Comparison of ENCODE assay signal across 1 cellular context in the genomic region with DNA sequence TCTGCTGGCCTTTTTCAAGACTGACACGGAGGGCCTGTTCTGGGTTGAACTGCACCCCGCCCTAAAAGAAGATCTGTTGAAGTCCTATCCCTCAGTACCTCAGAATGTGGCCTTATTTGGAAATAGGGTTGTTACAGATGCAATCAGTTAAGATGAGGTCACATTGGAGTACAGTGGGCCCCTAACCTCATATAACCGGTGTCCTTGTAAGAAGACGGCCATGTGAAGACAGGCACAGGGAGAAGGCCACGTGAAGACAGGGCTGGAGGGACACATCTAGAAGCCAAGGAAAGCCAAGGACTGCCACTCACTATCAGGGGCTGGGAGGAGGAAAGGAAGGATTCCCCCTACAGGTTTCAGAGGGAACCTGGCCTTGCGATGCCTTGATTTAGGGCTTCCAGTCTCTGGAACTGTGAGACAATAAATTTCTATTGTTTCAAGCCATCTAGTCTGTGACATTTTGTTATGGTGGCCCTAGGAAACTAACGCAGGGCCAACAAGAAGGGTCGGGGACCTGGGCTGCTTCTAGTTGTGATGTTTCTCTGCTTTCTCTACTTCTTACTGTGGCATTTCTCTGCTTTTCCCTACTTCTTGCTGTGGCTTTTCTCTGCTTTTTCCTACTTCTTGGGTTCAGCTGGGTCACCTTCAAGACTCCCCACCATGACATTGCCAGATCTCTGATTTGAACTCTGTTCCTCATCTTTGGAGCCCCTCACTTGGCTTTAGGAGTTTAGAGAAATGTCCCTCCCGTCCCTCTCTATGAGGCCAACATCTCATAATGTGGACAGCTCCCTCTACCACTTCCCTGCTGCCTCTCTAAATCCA.
TF ChIP-seq lines count a peak whose summit lies in the region.

No MANE protein-coding gene starts in this region.

TF ChIP-seq in K562, 482 proteins besides CTCF, POLR2A, EP300 and RAD21 (continued from another document and continues in another):
- TF ChIP-seq, protein P1, sequence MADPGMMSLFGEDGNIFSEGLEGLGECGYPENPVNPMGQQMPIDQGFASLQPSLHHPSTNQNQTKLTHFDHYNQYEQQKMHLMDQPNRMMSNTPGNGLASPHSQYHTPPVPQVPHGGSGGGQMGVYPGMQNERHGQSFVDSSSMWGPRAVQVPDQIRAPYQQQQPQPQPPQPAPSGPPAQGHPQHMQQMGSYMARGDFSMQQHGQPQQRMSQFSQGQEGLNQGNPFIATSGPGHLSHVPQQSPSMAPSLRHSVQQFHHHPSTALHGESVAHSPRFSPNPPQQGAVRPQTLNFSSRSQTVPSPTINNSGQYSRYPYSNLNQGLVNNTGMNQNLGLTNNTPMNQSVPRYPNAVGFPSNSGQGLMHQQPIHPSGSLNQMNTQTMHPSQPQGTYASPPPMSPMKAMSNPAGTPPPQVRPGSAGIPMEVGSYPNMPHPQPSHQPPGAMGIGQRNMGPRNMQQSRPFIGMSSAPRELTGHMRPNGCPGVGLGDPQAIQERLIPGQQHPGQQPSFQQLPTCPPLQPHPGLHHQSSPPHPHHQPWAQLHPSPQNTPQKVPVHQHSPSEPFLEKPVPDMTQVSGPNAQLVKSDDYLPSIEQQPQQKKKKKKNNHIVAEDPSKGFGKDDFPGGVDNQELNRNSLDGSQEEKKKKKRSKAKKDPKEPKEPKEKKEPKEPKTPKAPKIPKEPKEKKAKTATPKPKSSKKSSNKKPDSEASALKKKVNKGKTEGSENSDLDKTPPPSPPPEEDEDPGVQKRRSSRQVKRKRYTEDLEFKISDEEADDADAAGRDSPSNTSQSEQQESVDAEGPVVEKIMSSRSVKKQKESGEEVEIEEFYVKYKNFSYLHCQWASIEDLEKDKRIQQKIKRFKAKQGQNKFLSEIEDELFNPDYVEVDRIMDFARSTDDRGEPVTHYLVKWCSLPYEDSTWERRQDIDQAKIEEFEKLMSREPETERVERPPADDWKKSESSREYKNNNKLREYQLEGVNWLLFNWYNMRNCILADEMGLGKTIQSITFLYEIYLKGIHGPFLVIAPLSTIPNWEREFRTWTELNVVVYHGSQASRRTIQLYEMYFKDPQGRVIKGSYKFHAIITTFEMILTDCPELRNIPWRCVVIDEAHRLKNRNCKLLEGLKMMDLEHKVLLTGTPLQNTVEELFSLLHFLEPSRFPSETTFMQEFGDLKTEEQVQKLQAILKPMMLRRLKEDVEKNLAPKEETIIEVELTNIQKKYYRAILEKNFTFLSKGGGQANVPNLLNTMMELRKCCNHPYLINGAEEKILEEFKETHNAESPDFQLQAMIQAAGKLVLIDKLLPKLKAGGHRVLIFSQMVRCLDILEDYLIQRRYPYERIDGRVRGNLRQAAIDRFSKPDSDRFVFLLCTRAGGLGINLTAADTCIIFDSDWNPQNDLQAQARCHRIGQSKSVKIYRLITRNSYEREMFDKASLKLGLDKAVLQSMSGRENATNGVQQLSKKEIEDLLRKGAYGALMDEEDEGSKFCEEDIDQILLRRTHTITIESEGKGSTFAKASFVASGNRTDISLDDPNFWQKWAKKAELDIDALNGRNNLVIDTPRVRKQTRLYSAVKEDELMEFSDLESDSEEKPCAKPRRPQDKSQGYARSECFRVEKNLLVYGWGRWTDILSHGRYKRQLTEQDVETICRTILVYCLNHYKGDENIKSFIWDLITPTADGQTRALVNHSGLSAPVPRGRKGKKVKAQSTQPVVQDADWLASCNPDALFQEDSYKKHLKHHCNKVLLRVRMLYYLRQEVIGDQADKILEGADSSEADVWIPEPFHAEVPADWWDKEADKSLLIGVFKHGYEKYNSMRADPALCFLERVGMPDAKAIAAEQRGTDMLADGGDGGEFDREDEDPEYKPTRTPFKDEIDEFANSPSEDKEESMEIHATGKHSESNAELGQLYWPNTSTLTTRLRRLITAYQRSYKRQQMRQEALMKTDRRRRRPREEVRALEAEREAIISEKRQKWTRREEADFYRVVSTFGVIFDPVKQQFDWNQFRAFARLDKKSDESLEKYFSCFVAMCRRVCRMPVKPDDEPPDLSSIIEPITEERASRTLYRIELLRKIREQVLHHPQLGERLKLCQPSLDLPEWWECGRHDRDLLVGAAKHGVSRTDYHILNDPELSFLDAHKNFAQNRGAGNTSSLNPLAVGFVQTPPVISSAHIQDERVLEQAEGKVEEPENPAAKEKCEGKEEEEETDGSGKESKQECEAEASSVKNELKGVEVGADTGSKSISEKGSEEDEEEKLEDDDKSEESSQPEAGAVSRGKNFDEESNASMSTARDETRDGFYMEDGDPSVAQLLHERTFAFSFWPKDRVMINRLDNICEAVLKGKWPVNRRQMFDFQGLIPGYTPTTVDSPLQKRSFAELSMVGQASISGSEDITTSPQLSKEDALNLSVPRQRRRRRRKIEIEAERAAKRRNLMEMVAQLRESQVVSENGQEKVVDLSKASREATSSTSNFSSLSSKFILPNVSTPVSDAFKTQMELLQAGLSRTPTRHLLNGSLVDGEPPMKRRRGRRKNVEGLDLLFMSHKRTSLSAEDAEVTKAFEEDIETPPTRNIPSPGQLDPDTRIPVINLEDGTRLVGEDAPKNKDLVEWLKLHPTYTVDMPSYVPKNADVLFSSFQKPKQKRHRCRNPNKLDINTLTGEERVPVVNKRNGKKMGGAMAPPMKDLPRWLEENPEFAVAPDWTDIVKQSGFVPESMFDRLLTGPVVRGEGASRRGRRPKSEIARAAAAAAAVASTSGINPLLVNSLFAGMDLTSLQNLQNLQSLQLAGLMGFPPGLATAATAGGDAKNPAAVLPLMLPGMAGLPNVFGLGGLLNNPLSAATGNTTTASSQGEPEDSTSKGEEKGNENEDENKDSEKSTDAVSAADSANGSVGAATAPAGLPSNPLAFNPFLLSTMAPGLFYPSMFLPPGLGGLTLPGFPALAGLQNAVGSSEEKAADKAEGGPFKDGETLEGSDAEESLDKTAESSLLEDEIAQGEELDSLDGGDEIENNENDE (IDR thresholded peaks at IDR 0.05; ENCODE audit: low read depth, low read length), result no peak
- TF ChIP-seq ELF4 (CRISPR knock-in tag; IDR thresholded peaks at IDR 0.05) (peak; percentile 71), MIER1 (IDR thresholded peaks at IDR 0.05; ENCODE audit: low read depth) (no peak), FUS (optimal IDR thresholded peaks at IDR 0.05; ENCODE audit: low read depth, low read length) (no peak), CHD4 (IDR thresholded peaks at IDR 0.05; ENCODE audit: insufficient read depth, insufficient replicate concordance, low read depth, low read length, poor library complexity, severe bottlenecking) (no peak), SMAD1 (IDR thresholded peaks at IDR 0.05; ENCODE audit: low read depth, low read length, partially characterized antibody) (no peak), ETV5 (CRISPR knock-in tag; IDR thresholded peaks at IDR 0.05; ENCODE audit: low read depth) (no peak), ZNF778 (CRISPR knock-in tag; IDR thresholded peaks at IDR 0.05) (no peak), ZNF239 (CRISPR knock-in tag; IDR thresholded peaks at IDR 0.05) (no peak; the same call in 1 of the 2 replicates), PHF8 (IDR thresholded peaks at IDR 0.05; ENCODE audit: borderline replicate concordance, low read length) (peak; percentile 6; the same call in 1 of the 2 replicates), CTBP1 (IDR thresholded peaks at IDR 0.05; ENCODE audit: borderline replicate concordance) (peak; percentile 38; the same call in 1 of the 2 replicates), ZNF347 (CRISPR knock-in tag; IDR thresholded peaks at IDR 0.05; ENCODE audit: low read depth) (no peak), POLR2G (IDR thresholded peaks at IDR 0.05; ENCODE audit: low read depth, low read length) (no peak), CBX2 (IDR thresholded peaks at IDR 0.05; ENCODE audit: insufficient read depth, low read length, poor library complexity, severe bottlenecking) (no peak), NR2C2 (CRISPR knock-in tag; IDR thresholded peaks at IDR 0.05) (no peak), NR2C2 (tag; IDR thresholded peaks at IDR 0.05) (peak; percentile 77), CCAR2 (IDR thresholded peaks at IDR 0.05; ENCODE audit: low read depth, low read length) (no peak), ZNF140 (CRISPR knock-in tag; IDR thresholded peaks at IDR 0.05) (no peak), KDM5B (IDR thresholded peaks at IDR 0.05; ENCODE audit: insufficient replicate concordance, low read depth, low read length) (no peak), JUN (IDR thresholded peaks at IDR 0.05; ENCODE audit: borderline replicate concordance, low read depth, low read length) (peak; percentile 84), JUN (CRISPR knock-in tag; IDR thresholded peaks at IDR 0.05; ENCODE audit: borderline replicate concordance) (no peak), HCFC1 (IDR thresholded peaks at IDR 0.05; ENCODE audit: low read depth, low read length) (no peak), POLR2AphosphoS5 (IDR thresholded peaks at IDR 0.05; ENCODE audit: control insufficient read depth, insufficient read depth, low read depth, low read length) (0 out of 2 replicates have a peak, but pooled peaks have one; percentile 25), HES1 (IDR thresholded peaks at IDR 0.05; ENCODE audit: low read depth) (no peak), TCF7 (IDR thresholded peaks at IDR 0.05; ENCODE audit: borderline replicate concordance) (no peak), ZNF785 (CRISPR knock-in tag; IDR thresholded peaks at IDR 0.05) (no peak), BRF1 (IDR thresholded peaks at IDR 0.05; ENCODE audit: borderline replicate concordance, extremely low read depth, insufficient read length) (no peak), STAT5B (CRISPR knock-in tag; IDR thresholded peaks at IDR 0.05) (no peak), NR3C1 (CRISPR knock-in tag; IDR thresholded peaks at IDR 0.05) (no peak), ETV1 (tag; conservative IDR thresholded peaks at IDR 0.05; ENCODE audit: low read depth) (peak; percentile 59; the same call in 1 of the 2 replicates), HBP1 (CRISPR knock-in tag; IDR thresholded peaks at IDR 0.05) (peak; percentile 67), IFI16 (CRISPR knock-in tag; IDR thresholded peaks at IDR 0.05) (no peak)
- TF ChIP-seq, protein P2, sequence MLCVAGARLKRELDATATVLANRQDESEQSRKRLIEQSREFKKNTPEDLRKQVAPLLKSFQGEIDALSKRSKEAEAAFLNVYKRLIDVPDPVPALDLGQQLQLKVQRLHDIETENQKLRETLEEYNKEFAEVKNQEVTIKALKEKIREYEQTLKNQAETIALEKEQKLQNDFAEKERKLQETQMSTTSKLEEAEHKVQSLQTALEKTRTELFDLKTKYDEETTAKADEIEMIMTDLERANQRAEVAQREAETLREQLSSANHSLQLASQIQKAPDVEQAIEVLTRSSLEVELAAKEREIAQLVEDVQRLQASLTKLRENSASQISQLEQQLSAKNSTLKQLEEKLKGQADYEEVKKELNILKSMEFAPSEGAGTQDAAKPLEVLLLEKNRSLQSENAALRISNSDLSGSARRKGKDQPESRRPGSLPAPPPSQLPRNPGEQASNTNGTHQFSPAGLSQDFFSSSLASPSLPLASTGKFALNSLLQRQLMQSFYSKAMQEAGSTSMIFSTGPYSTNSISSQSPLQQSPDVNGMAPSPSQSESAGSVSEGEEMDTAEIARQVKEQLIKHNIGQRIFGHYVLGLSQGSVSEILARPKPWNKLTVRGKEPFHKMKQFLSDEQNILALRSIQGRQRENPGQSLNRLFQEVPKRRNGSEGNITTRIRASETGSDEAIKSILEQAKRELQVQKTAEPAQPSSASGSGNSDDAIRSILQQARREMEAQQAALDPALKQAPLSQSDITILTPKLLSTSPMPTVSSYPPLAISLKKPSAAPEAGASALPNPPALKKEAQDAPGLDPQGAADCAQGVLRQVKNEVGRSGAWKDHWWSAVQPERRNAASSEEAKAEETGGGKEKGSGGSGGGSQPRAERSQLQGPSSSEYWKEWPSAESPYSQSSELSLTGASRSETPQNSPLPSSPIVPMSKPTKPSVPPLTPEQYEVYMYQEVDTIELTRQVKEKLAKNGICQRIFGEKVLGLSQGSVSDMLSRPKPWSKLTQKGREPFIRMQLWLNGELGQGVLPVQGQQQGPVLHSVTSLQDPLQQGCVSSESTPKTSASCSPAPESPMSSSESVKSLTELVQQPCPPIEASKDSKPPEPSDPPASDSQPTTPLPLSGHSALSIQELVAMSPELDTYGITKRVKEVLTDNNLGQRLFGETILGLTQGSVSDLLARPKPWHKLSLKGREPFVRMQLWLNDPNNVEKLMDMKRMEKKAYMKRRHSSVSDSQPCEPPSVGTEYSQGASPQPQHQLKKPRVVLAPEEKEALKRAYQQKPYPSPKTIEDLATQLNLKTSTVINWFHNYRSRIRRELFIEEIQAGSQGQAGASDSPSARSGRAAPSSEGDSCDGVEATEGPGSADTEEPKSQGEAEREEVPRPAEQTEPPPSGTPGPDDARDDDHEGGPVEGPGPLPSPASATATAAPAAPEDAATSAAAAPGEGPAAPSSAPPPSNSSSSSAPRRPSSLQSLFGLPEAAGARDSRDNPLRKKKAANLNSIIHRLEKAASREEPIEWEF (CRISPR knock-in tag; IDR thresholded peaks at IDR 0.05), result peak; percentile 80
- TF ChIP-seq, protein P3, sequence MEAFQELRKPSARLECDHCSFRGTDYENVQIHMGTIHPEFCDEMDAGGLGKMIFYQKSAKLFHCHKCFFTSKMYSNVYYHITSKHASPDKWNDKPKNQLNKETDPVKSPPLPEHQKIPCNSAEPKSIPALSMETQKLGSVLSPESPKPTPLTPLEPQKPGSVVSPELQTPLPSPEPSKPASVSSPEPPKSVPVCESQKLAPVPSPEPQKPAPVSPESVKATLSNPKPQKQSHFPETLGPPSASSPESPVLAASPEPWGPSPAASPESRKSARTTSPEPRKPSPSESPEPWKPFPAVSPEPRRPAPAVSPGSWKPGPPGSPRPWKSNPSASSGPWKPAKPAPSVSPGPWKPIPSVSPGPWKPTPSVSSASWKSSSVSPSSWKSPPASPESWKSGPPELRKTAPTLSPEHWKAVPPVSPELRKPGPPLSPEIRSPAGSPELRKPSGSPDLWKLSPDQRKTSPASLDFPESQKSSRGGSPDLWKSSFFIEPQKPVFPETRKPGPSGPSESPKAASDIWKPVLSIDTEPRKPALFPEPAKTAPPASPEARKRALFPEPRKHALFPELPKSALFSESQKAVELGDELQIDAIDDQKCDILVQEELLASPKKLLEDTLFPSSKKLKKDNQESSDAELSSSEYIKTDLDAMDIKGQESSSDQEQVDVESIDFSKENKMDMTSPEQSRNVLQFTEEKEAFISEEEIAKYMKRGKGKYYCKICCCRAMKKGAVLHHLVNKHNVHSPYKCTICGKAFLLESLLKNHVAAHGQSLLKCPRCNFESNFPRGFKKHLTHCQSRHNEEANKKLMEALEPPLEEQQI (IDR thresholded peaks at IDR 0.05), result no peak
